ENCODE assay signal across 9 cellular contexts in genomic region chr2:85131116-85131515, GRCh38. TPM values are rescaled to one million over a fixed set of nuclear protein-coding genes. Genes with fewer than 3 reads are reported as not detected.
DNase-seq lines count a peak whose midpoint lies in the region; ATAC-seq, FAIRE-seq and TF ChIP-seq lines count a peak whose summit lies in the region.
"Had no signal": no experiment of that assay in that cellular context is flagged by ENCODE, and none has a peak within 500 bp of the region (broad histone marks: within the 10 kb centered on the region; RNA-seq: fewer than 3 reads in every experiment).

No MANE protein-coding gene starts in this region.

- H3K27ac Mint-ChIP-seq in nephron: no peak overlapping the region

- H3K27me3 ChIP-seq in DOHH2 (ENCODE audit: control insufficient read depth, low read length): peaks cover 37% of the 10 kb centered on the region
- no peaks in the 10 kb centered on the region for H3K27me3 ChIP-seq in bronchial epithelial cell (ENCODE audit: control insufficient read depth, insufficient read depth, low read length)

- H3K4me1 Mint-ChIP-seq in nephron: peaks cover 21% of the 10 kb centered on the region

- no peaks in the 10 kb centered on the region for H3K9me3 Mint-ChIP-seq in nephron

- no peaks in the 10 kb centered on the region for H3K4me1 ChIP-seq in DOHH2 (ENCODE audit: control insufficient read depth, low read length)

- H3K36me3 Mint-ChIP-seq in nephron (ENCODE audit: low read depth): no peaks in the 10 kb centered on the region

- no peaks in the 10 kb centered on the region for H3K27me3 Mint-ChIP-seq in nephron (ENCODE audit: low read depth)

- H3K4me3 ChIP-seq in DOHH2 (ENCODE audit: low read length): no peak overlapping the region
- no peak overlapping the region for H3K4me3 ChIP-seq in bronchial epithelial cell (ENCODE audit: low read depth, low read length)
- no peak overlapping the region for H3K4me3 ChIP-seq in coronary artery

- H3K9me3 ChIP-seq in DOHH2 (ENCODE audit: control insufficient read depth, insufficient read depth, low read length): no peaks in the 10 kb centered on the region

- H3K36me3 ChIP-seq in DOHH2 (ENCODE audit: control insufficient read depth, low read length): no peaks in the 10 kb centered on the region
- no peaks in the 10 kb centered on the region for H3K36me3 ChIP-seq in bronchial epithelial cell (ENCODE audit: control insufficient read depth, insufficient read depth, low read length)

- no peak for FAIRE-seq in bronchial epithelial cell (lab: Jason Lieb, UNC)

- no peaks in the 10 kb centered on the region for H3F3A ChIP-seq in DOHH2 (ENCODE audit: control insufficient read depth, insufficient read depth)

- peak overlapping the region; percentile 25 to 74 (median 67) for H3K4me3 Mint-ChIP-seq in nephron

- no peaks in the 10 kb centered on the region for H4K20me1 ChIP-seq in DOHH2 (ENCODE audit: control insufficient read depth, insufficient read depth, low read depth, low read length)

- DNase-seq in LHCN-M2 (ENCODE audit: low read depth): peak; percentile 26
- DNase-seq in bronchial epithelial cell (ENCODE audit: low read depth): no peak
- no peak for DNase-seq in SW480 (ENCODE audit: low spot score)
- no peak for DNase-seq in coronary artery (ENCODE audit: low spot score)
- no peak for DNase-seq in NCI-H128 (lab: John Stamatoyannopoulos, UW; ENCODE audit: unreplicated experiment)

- no peaks in the 10 kb centered on the region for H3K79me2 ChIP-seq in DOHH2 (ENCODE audit: control insufficient read depth, low read length)

- no peaks in the 10 kb centered on the region for H3K9me2 ChIP-seq in DOHH2 (replicated peaks; ENCODE audit: control insufficient read depth, low read length)

- ATAC-seq in GM19395 (IDR thresholded peaks at IDR 0.05; ENCODE audit: unreplicated experiment): no peak

- H3K27ac ChIP-seq in DOHH2 (ENCODE audit: low read depth, low read length) (no peak overlapping the region), coronary artery (no peak overlapping the region)
- H3K27ac ChIP-seq: KMS-11 had no signal

- TF ChIP-seq CTCF in DOHH2 (IDR thresholded peaks at IDR 0.05; ENCODE audit: low read depth, low read length, poor library complexity, severe bottlenecking) (peak; percentile 28), bronchial epithelial cell (IDR thresholded peaks at IDR 0.05; ENCODE audit: insufficient read depth, low read length, severe bottlenecking) (peak; percentile 26), nephron (IDR thresholded peaks at IDR 0.05; ENCODE audit: unreplicated experiment in 3 of 3) (peak; percentile 58 to 69 (median 68)), coronary artery (IDR thresholded peaks at IDR 0.05) (no peak)

- no peak overlapping the region for H3K4me2 ChIP-seq in DOHH2 (ENCODE audit: low read length)
- H3K4me2 ChIP-seq: KMS-11 had no signal

RNA-seq across cellular contexts. Expression of gene TCF7L1, which starts 2.1 kb away (rescaled TPM):
- total RNA-seq in LHCN-M2 (2014; rRNA removed): 0.46 and 1.1 TPM in 2 replicates
- polyA plus RNA-seq in LHCN-M2 (2012): 10.7 TPM
- 1.3 and 1.9 TPM in 2 replicates for total RNA-seq in bronchial epithelial cell
